Comparison of ENCODE assay signal across 8 cellular contexts in the genomic region with DNA sequence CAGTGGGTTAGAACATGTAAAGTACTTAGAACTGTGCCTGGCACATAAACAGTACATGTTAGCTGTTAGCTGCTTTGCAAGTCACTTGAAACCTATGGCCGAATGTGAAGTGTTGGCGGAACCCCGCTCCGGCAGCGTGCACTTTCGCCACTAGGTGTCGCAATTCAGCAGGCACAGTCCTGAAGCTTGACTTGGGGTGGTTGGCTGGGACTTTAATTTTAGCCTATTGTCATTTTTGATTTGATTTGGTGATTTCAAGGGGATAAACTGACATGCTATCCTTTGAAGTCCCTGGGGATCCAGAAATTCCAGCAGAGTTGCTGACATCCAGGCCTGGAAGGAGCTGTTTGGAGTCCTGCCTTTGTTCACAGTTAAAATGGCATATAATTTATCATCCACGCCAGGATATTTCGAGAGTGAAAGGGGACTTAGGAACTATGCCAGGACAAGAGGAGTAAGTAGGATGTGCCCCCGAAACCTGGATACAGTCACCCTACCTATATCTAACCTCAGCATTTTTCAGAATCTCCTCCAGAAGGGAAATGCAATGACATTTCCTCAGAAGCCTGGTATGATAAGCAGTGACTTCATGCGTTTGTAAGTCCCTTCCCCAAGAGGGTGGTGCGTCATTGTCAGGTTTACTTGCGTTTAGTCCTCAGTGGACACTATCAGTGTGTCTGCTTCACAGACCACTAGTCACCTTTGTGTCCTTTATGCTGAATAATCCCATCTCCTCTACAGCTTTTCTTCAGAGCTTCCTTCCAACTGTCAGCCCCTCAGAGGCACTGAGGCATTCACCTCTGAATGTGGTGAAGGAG. TPM values are rescaled to one million over a fixed set of nuclear protein-coding genes. Genes with fewer than 3 reads are reported as not detected.
DNase-seq lines count a peak whose midpoint lies in the region; FAIRE-seq and TF ChIP-seq lines count a peak whose summit lies in the region.

No MANE protein-coding gene starts in this region.

- no peak for TF ChIP-seq EP300 in suprapubic skin (IDR thresholded peaks at IDR 0.05)

- H3K27ac ChIP-seq in SJSA1 (no peak overlapping the region), suprapubic skin (no peak overlapping the region)

- TF ChIP-seq CTCF in LNCAP (IDR thresholded peaks at IDR 0.05) (peak; percentile 99), suprapubic skin (IDR thresholded peaks at IDR 0.05) (peak; percentile 91 to 96)

- WGBS in suprapubic skin = 16% methylated on average over 13 of the region's 13 CpGs

- H3K27me3 ChIP-seq in SJSA1 (replicated peaks) = no peaks in the 10 kb centered on the region
- no peaks in the 10 kb centered on the region for H3K27me3 ChIP-seq in suprapubic skin

- TF ChIP-seq POLR2A in suprapubic skin (IDR thresholded peaks at IDR 0.05) = no peak

- H3K4me3 ChIP-seq in SJSA1 (no peak overlapping the region), suprapubic skin (no peak overlapping the region)

- H3K4me1 ChIP-seq in SJSA1 (replicated peaks) (peaks cover 13% of the 10 kb centered on the region), suprapubic skin (peaks cover 32% of the 10 kb centered on the region)

- DNase-seq in DMS 273 (lab: John Stamatoyannopoulos, UW; ENCODE audit: unreplicated experiment) (peak; percentile 85), DMS 273 treated with DMSO at 0.1 percent for 48 hours (lab: John Stamatoyannopoulos, UW) (no peak), SJSA1 (ENCODE audit: low read depth in 1 of 2, low spot score in 2 of 2) (peak; percentile 66 to 84), frontal cortex (ENCODE audit: low spot score in 2 of 2) (peak; percentile 82 to 89), occipital lobe (lab: John Stamatoyannopoulos, UW) (peak; percentile 57), suprapubic skin (ENCODE audit: low spot score in 2 of 2) (peak; percentile 89 to 91)
- DNase-seq in activated effector memory CD4-positive, alpha-beta T cell treated with anti-CD3 and anti-CD28 coated beads, Interleukin-2, amount 50 U/mL, for 16 hours = peak; percentile 94

- H3K9me3 ChIP-seq in SJSA1 (replicated peaks) (no peaks in the 10 kb centered on the region), suprapubic skin (no peaks in the 10 kb centered on the region)

- H3K36me3 ChIP-seq in SJSA1 (no peaks in the 10 kb centered on the region), suprapubic skin (no peaks in the 10 kb centered on the region)

- FAIRE-seq in frontal cortex (lab: Jason Lieb, UNC) = no peak

RNA-seq across cellular contexts. Expression of a gene that starts 3.5 kb away (rescaled TPM):
- total RNA-seq in SJSA1 (2014; rRNA removed; shearing (Covaris generic)) = 21.5 and 23.0 TPM in 2 replicates
- total RNA-seq in frontal cortex = 22.4 TPM
- total RNA-seq in occipital lobe = 8.4 TPM
- 10 to 100 TPM; 27.8 to 47.2 (median 34.3) TPM for total RNA-seq in suprapubic skin
